13 cellular contexts compared by ENCODE assay signal in genomic region chr4:138875886-138876608, GRCh38.
DNase-seq lines count a peak whose midpoint lies in the region; ATAC-seq, FAIRE-seq and TF ChIP-seq lines count a peak whose summit lies in the region.
"Had no signal": no experiment of that assay in that cellular context is flagged by ENCODE, and none has a peak within 500 bp of the region (broad histone marks: within the 10 kb centered on the region; RNA-seq: fewer than 3 reads in every experiment).

No MANE protein-coding gene starts in this region.

- no peaks in the 10 kb centered on the region for H3K36me3 ChIP-seq in bronchial epithelial cell (ENCODE audit: control insufficient read depth, insufficient read depth, low read length)
- H3K36me3 ChIP-seq: sigmoid colon had no signal

- TF ChIP-seq CTCF in AG09309 (IDR thresholded peaks at IDR 0.05; ENCODE audit: control insufficient read depth, insufficient read depth, low read depth, low read length, missing control alignments): no peak
- no peak for TF ChIP-seq CTCF in bronchial epithelial cell (IDR thresholded peaks at IDR 0.05; ENCODE audit: insufficient read depth, low read length, severe bottlenecking)

- intact Hi-C loops in cardiac septum (cut with DNase I): no loop called here

- H3K27me3 ChIP-seq in bronchial epithelial cell (ENCODE audit: control insufficient read depth, insufficient read depth, low read length): no peaks in the 10 kb centered on the region
- H3K27me3 ChIP-seq: sigmoid colon had no signal

- H3K4me3 ChIP-seq in AG09309 (ENCODE audit: control insufficient read depth, low read depth, low read length) (no peak overlapping the region), bronchial epithelial cell (ENCODE audit: low read depth, low read length) (no peak overlapping the region)
- H3K4me3 ChIP-seq: sigmoid colon had no signal

- FAIRE-seq in HTR-8/SVneo (lab: Jason Lieb, UNC) (peak; percentile 91), bronchial epithelial cell (lab: Jason Lieb, UNC) (no peak)

- ATAC-seq in GM21515 (IDR thresholded peaks at IDR 0.05; ENCODE audit: unreplicated experiment): no peak
- ATAC-seq: activated CD8-positive, alpha-beta memory T cell treated with anti-CD3 and anti-CD28 coated beads, Interleukin-2, amount 10 ng/mL, durations not matched to agents 7 days and 5 days had no signal

- DNase-seq in AG09309 (ENCODE audit: low read depth) (peak; percentile 79), HTR-8/SVneo (ENCODE audit: insufficient read length, low spot score) (peak; percentile 69), bronchial epithelial cell (ENCODE audit: low read depth) (peak; percentile 80), kidney glomerular epithelial cell (lab: John Stamatoyannopoulos, UW) (peak; percentile 92), NCI-H69 (lab: John Stamatoyannopoulos, UW) (no peak), T-helper 1 cell (no peak), cardiac septum (ENCODE audit: low spot score) (no peak)
- DNase-seq: activated CD8-positive, alpha-beta memory T cell treated with anti-CD3 and anti-CD28 coated beads, Interleukin-2, amount 10 ng/mL, durations not matched to agents 7 days and 5 days; C1 segment of cervical spinal cord; NCI-H1930; sigmoid colon; T-helper 9 cell had no signal

Comparison
In these comparisons a context has a peak if more than half of its experiments do, and no peak if none do; other contexts are left out.
1. DNase-seq: peak in AG09309 (single experiment), HTR-8/SVneo (single experiment), bronchial epithelial cell (single experiment) and kidney glomerular epithelial cell (single experiment); none in NCI-H69 (single experiment), T-helper 1 cell (0 of 5) and cardiac septum (single experiment).